Comparison of ENCODE assay signal across 13 cellular contexts in the genomic region with DNA sequence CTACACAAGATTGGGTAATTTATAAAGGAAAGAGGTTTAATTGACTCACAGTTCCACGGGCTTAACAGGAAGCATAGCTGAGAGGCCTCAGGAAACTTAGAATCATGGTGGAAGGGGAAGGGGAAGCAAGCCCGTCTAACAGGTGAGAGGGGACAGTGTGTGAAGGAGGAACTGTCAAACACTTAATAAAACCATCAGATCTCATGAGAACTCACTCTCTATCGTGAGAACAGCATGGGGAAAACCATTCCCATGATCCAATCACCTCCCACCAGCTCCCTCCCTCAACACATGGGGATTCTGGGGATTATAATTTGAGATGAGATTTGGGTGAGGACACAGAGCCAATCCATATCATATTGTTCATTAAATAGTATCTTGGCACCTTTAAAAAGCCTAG. TPM values are rescaled to one million over a fixed set of nuclear protein-coding genes. Genes with fewer than 3 reads are reported as not detected.
A peak's percentile ranks its signal among the peaks of the same experiment; 100 is the strongest.
DNase-seq lines count a peak whose midpoint lies in the region; ATAC-seq and TF ChIP-seq lines count a peak whose summit lies in the region.
"Had no signal": no experiment of that assay in that cellular context is flagged by ENCODE, and none has a peak within 500 bp of the region (broad histone marks: within the 10 kb centered on the region; RNA-seq: fewer than 3 reads in every experiment).

No MANE protein-coding gene starts in this region.

- H3K4me2 ChIP-seq in mesenchymal stem cell (ENCODE audit: low read length, poor library complexity, severe bottlenecking) (no peak overlapping the region), PC-9 (no peak overlapping the region)

- TF ChIP-seq CTCF in PC-9 (conservative IDR thresholded peaks at IDR 0.05) = no peak

- H3K36me3 ChIP-seq in mesenchymal stem cell (ENCODE audit: control insufficient read depth in 1 of 2, insufficient read depth in 2 of 2, low read depth in 1 of 2, low read length in 2 of 2) = no peaks in the 10 kb centered on the region
- peaks cover 8% of the 10 kb centered on the region; the same call in 1 of the 2 replicates for H3K36me3 ChIP-seq in PC-9 (ENCODE audit: low read depth)

- H3K23ac ChIP-seq in mesenchymal stem cell (ENCODE audit: low read length in 2 of 2) = no peak overlapping the region

- WGBS in mesenchymal stem cell = 100% methylated on average over 1 of the region's 3 CpGs

- H2AK5ac ChIP-seq in mesenchymal stem cell (ENCODE audit: low read length, severe bottlenecking) = peak overlapping the region; percentile 57

- no peaks in the 10 kb centered on the region for H3K79me1 ChIP-seq in mesenchymal stem cell (replicated peaks; ENCODE audit: low read length, poor library complexity, severe bottlenecking)

- H2AFZ ChIP-seq in mesenchymal stem cell (ENCODE audit: low read depth, low read length) = no peak overlapping the region
- no peak overlapping the region for H2AFZ ChIP-seq in PC-9

- DNase-seq in mesenchymal stem cell = no peak
- DNase-seq in PC-9 = no peak
- no peak for DNase-seq in stimulated activated naive CD4-positive, alpha-beta T cell (lab: John Stamatoyannopoulos, UW)
- DNase-seq: activated effector memory CD4-positive, alpha-beta T cell treated with anti-CD3 and anti-CD28 coated beads, Interleukin-2, amount 50 U/mL, for 16 hours; effector CD4-positive, alpha-beta T cell; NCI-H1092 treated with DMSO at 0.1 percent for 48 hours; nucleus accumbens had no signal

- H3K4ac ChIP-seq in mesenchymal stem cell (ENCODE audit: low read depth in 1 of 2, low read length in 2 of 2) = no peak overlapping the region

- no peaks in the 10 kb centered on the region for H3K9me2 ChIP-seq in PC-9 (ENCODE audit: insufficient read depth)

- H3K4me1 ChIP-seq in mesenchymal stem cell (ENCODE audit: control insufficient read depth, insufficient read depth, low read depth, low read length) = peaks cover 6% of the 10 kb centered on the region
- H3K4me1 ChIP-seq in PC-9 (replicated peaks; ENCODE audit: insufficient read depth) = no peaks in the 10 kb centered on the region

- peaks cover 85% of the 10 kb centered on the region for H3K79me2 ChIP-seq in PC-9 (ENCODE audit: low read depth)

- BruUV-seq in PC-9 (replicated peaks; lab: Mats Ljungman, UMichigan) = no TSS peak

- peak; percentile 33 for ATAC-seq in GM18498 (IDR thresholded peaks at IDR 0.05; ENCODE audit: unreplicated experiment)
- peak; percentile 33 for ATAC-seq in GM21423 (IDR thresholded peaks at IDR 0.05; ENCODE audit: unreplicated experiment)
- peak; percentile 20 for ATAC-seq in HG03342 (IDR thresholded peaks at IDR 0.05; ENCODE audit: unreplicated experiment)
- ATAC-seq in GM21367 (IDR thresholded peaks at IDR 0.05; ENCODE audit: unreplicated experiment) = no peak
- ATAC-seq in GM21576 (IDR thresholded peaks at IDR 0.05; ENCODE audit: unreplicated experiment) = no peak

- H3K9me3 ChIP-seq in mesenchymal stem cell (ENCODE audit: control insufficient read depth, low read length) (no peaks in the 10 kb centered on the region), PC-9 (ENCODE audit: insufficient read depth, low read depth) (no peaks in the 10 kb centered on the region)

- no peak overlapping the region for H3K14ac ChIP-seq in mesenchymal stem cell (ENCODE audit: low read length in 2 of 2)

- peak overlapping the region; percentile 87 for H3K27ac ChIP-seq in mesenchymal stem cell (ENCODE audit: low read length, poor library complexity, severe bottlenecking)
- H3K27ac ChIP-seq in PC-9 = no peak overlapping the region
- H3K27ac ChIP-seq: SK-N-MC had no signal

- H4K8ac ChIP-seq in mesenchymal stem cell (ENCODE audit: low read length) = no peak overlapping the region

- peak overlapping the region in 1 of 2 experiments; percentile 48 for H3K18ac ChIP-seq in mesenchymal stem cell (ENCODE audit: low read depth in 1 of 2, low read length in 2 of 2)

- H2BK15ac ChIP-seq in mesenchymal stem cell (ENCODE audit: low read depth, poor library complexity, severe bottlenecking) = no peak overlapping the region

- no peak overlapping the region for H2BK5ac ChIP-seq in mesenchymal stem cell (ENCODE audit: low read depth, low read length, poor library complexity, severe bottlenecking)

- POLR2A ChIA-PET in PC-9 (lab: Charles Lee; ENCODE audit: unreplicated experiment) = no interaction called here

- H3F3A ChIP-seq in PC-9 (ENCODE audit: insufficient read depth, low read depth) = no peaks in the 10 kb centered on the region

- H4K91ac ChIP-seq in mesenchymal stem cell (ENCODE audit: low read length) = no peak overlapping the region

- H4K20me1 ChIP-seq in PC-9 (ENCODE audit: insufficient read depth) = no peaks in the 10 kb centered on the region; the same call in 1 of the 2 replicates

- peak overlapping the region; percentile 75 for H3K9ac ChIP-seq in mesenchymal stem cell (ENCODE audit: low read length)

- intact Hi-C loops in PC-9 (cut with micrococcal nuclease; ENCODE audit: unreplicated experiment) = no loop called here

- H3K27me3 ChIP-seq in mesenchymal stem cell (ENCODE audit: control insufficient read depth in 1 of 2, insufficient read depth in 1 of 2, low read length in 2 of 2) (no peaks in the 10 kb centered on the region), PC-9 (ENCODE audit: insufficient read depth, low read depth) (no peaks in the 10 kb centered on the region)

- H2BK12ac ChIP-seq in mesenchymal stem cell (ENCODE audit: low read length in 2 of 2) = peak overlapping the region in 1 of 2 experiments; percentile 52

- peak overlapping the region in 1 of 2 experiments; percentile 54 for H3K4me3 ChIP-seq in mesenchymal stem cell (ENCODE audit: insufficient read depth in 1 of 2, low read depth in 1 of 2, low read length in 2 of 2)
- H3K4me3 ChIP-seq in PC-9 = no peak overlapping the region
- H3K4me3 ChIP-seq: SK-N-MC had no signal

- CTCF ChIA-PET in PC-9 (lab: Charles Lee) = no interaction called here

- H2BK120ac ChIP-seq in mesenchymal stem cell (ENCODE audit: low read depth, low read length) = no peak overlapping the region

RNA-seq across cellular contexts. Expression of gene EPS8, which starts 56.1 kb away (rescaled TPM):
- 61.8 TPM for polyA plus RNA-seq in mesenchymal stem cell (2013, experiment 1 of 2)
- 60.9 TPM for polyA plus RNA-seq in mesenchymal stem cell (2013, experiment 2 of 2)
- 224 and 232 TPM in 2 replicates for total RNA-seq in PC-9 (2021)

Comparison
In these comparisons a context has a peak if more than half of its experiments do, and no peak if none do; other contexts are left out.
1. ATAC-seq: peak in GM18498 (single experiment), GM21423 (single experiment) and HG03342 (single experiment); none in GM21367 (single experiment) and GM21576 (single experiment).